Comparison of ENCODE assay signal across 25 cellular contexts in genomic region chr7:18196638-18197037, GRCh38.
"Had no signal": no experiment of that assay in that cellular context is flagged by ENCODE, and none has a peak within 500 bp of the region (broad histone marks: within the 10 kb centered on the region; RNA-seq: fewer than 3 reads in every experiment).

No MANE protein-coding gene starts in this region.

- ATAC-seq: naive thymus-derived CD8-positive, alpha-beta T cell; natural killer cell treated with Interleukin-12 subunit alpha and Interleukin-12 subunit beta and Interleukin-15 and Interleukin-18, amount 100 ng/mL, for 72 hours; pancreas; right lobe of liver; stimulated activated effector memory CD8-positive, alpha-beta T cell treated with anti-CD3 and anti-CD28 coated beads, Interleukin-12 subunit alpha, Interleukin-12 subunit beta, amount 100 ng/mL, for 72 hours; stimulated activated naive B cell treated with anti-CD40 and anti-IgM and Interleukin-4, amounts not matched to agents 10 μg/mL and 1 μg/mL and 100 μg/mL, for 72 hours; upper lobe of right lung had no signal

- H3K27ac ChIP-seq: neutrophil, pancreas, prostate gland, right atrium auricular region, right lobe of liver, sigmoid colon, stomach, thoracic aorta, thyroid gland, tibial nerve, upper lobe of right lung, uterus had no signal

- H3K36me3 ChIP-seq: neutrophil, pancreas, prostate gland, right atrium auricular region, right lobe of liver, sigmoid colon, stomach, thoracic aorta, thyroid gland, tibial nerve, upper lobe of right lung, uterus had no signal

- DNase-seq: naive thymus-derived CD8-positive, alpha-beta T cell; nephron progenitor cell; nucleus accumbens; pancreas; retina; right lobe of liver; sigmoid colon; small intestine; stimulated activated CD4-positive, alpha-beta T cell treated with anti-CD3 and anti-CD28 coated beads, Interleukin-15, amount 100 ng/mL, for 24 hours; stimulated activated CD4-positive, alpha-beta T cell treated with anti-CD3 and anti-CD28 coated beads, Interleukin-2, amount 100 ng/mL, for 24 hours; stimulated activated CD4-positive, alpha-beta T cell treated with anti-CD3 and anti-CD28 coated beads, Interleukin-2, amount 100 ng/mL, for 48 hours; stimulated activated CD4-positive, alpha-beta T cell treated with anti-CD3 and anti-CD28 coated beads, Interleukin-4, amount 100 ng/mL, for 24 hours; stimulated activated naive B cell treated with anti-CD40 and anti-IgM and Interleukin-4, amounts not matched to agents 10 μg/mL and 1 μg/mL and 100 μg/mL, for 72 hours; stimulated activated naive CD4-positive, alpha-beta T cell treated with Interleukin-2 at 50 U/mL for 16 hours; stomach; thyroid gland; upper lobe of right lung; uterus had no signal

- H3K4me1 ChIP-seq: pancreas, prostate gland, right lobe of liver, thyroid gland, upper lobe of right lung, uterus had no signal

- H3K9me3 ChIP-seq: neutrophil, pancreas, prostate gland, right atrium auricular region, right lobe of liver, sigmoid colon, stomach, thoracic aorta, thyroid gland, upper lobe of right lung, uterus had no signal

- H3K4me3 ChIP-seq: pancreas, prostate gland, right atrium auricular region, right lobe of liver, sigmoid colon, stomach, thoracic aorta, thyroid gland, tibial nerve, upper lobe of right lung, uterus had no signal

- H3K27me3 ChIP-seq: neutrophil, pancreas, right atrium auricular region, right lobe of liver, sigmoid colon, stomach, thyroid gland, tibial nerve, upper lobe of right lung, uterus had no signal
